Comparison of ENCODE assay signal across 13 cellular contexts in the genomic region with DNA sequence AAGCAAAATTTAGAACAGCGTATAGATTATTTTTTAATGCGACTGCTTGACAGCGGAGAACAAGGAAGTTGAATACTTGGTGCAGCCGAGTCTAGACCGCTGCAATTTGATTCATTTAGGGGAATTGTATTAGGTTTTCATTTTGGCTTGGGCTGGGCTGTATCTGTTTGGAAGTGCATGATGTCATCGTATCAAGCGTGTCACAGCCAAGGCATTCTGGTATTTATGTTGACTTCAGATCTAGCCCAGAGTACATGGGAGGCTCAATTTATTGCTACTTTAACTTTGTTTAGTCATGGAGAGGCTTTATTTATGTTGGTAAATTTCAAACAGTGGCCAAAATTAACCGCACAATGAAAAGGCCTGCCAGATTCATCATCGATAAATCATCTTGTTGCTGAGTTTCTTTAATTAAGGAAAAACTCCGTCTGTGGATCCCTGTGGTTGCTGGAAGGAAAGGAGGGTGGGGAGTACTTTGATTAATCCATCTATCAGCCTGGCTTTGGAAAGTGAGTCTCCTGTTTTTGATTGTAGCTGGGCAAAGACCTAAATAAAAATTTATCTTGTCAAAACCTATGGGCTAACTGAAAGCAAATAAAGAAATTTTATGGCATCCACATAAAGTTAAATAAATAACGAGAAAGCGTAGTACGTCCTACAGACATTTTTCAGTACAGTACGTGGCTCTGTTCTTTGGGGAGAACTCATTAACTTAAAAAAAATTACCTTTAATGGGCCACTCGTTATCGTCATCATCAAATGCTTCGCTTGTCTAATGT.
DNase-seq lines count a peak whose midpoint lies in the region; ATAC-seq and TF ChIP-seq lines count a peak whose summit lies in the region.
"Had no signal": no experiment of that assay in that cellular context is flagged by ENCODE, and none has a peak within 500 bp of the region (broad histone marks: within the 10 kb centered on the region; RNA-seq: fewer than 3 reads in every experiment).

No MANE protein-coding gene starts in this region.

- H3K4me3 ChIP-seq in NB4 (ENCODE audit: low read depth, low read length) (peak overlapping the region; percentile 74), epithelial cell of esophagus (ENCODE audit: low read length) (no peak overlapping the region), H7 (ENCODE audit: insufficient read depth, low read depth, low read length) (no peak overlapping the region)

- TF ChIP-seq CTCF in NB4 (IDR thresholded peaks at IDR 0.05; ENCODE audit: low read depth, low read length) (no peak), epithelial cell of esophagus (IDR thresholded peaks at IDR 0.05; ENCODE audit: insufficient read depth, low read depth, low read length, missing control alignments) (no peak), omental fat pad (IDR thresholded peaks at IDR 0.05) (no peak)

- H3K36me3 ChIP-seq in H7 (replicated peaks; ENCODE audit: control insufficient read depth, insufficient read depth, low read length), result no peaks in the 10 kb centered on the region

- peak; percentile 73 for ATAC-seq in omental fat pad (ENCODE audit: low FRiP score)

- H3K27me3 ChIP-seq in H7 (ENCODE audit: control insufficient read depth, insufficient read depth, low read length), result no peaks in the 10 kb centered on the region

- TF ChIP-seq POLR2A in NB4 (IDR thresholded peaks at IDR 0.05; ENCODE audit: extremely low read depth, insufficient read length), result no peak

- DNase-seq in AG20443 (ENCODE audit: low spot score), result peak; percentile 75
- DNase-seq in NB4 (ENCODE audit: low read depth), result peak; percentile 78
- peak; percentile 43 for DNase-seq in epithelial cell of esophagus (ENCODE audit: low read depth)
- no peak for DNase-seq in omental fat pad (ENCODE audit: low spot score)
- DNase-seq in GM19240 (ENCODE audit: insufficient read length, low spot score), result no peak
- no peak for DNase-seq in NCI-H2029 (lab: John Stamatoyannopoulos, UW)
- no peak for DNase-seq in NCI-H1436 treated with DMSO at 0.1 percent for 48 hours (lab: John Stamatoyannopoulos, UW)
- DNase-seq in H7, result no peak
- DNase-seq: activated T-cell treated with anti-CD3 and anti-CD28 coated beads, Interleukin-2, amount 50 U/mL, for 48 hours; CD4-positive, alpha-beta memory T cell; dermis blood vessel endothelial cell; NCI-H524 treated with DMSO at 0.1 percent for 48 hours; T-helper 2 cell had no signal

Comparison
In these comparisons a context has a peak if more than half of its experiments do, and no peak if none do; other contexts are left out.
1. DNase-seq: peak in AG20443 (single experiment), NB4 (single experiment) and epithelial cell of esophagus (single experiment); none in omental fat pad (single experiment), GM19240 (single experiment), NCI-H2029 (single experiment), NCI-H1436 treated with DMSO at 0.1 percent for 48 hours (single experiment) and H7 (single experiment).